Comparison of ENCODE assay signal across 9 cellular contexts in the genomic region with DNA sequence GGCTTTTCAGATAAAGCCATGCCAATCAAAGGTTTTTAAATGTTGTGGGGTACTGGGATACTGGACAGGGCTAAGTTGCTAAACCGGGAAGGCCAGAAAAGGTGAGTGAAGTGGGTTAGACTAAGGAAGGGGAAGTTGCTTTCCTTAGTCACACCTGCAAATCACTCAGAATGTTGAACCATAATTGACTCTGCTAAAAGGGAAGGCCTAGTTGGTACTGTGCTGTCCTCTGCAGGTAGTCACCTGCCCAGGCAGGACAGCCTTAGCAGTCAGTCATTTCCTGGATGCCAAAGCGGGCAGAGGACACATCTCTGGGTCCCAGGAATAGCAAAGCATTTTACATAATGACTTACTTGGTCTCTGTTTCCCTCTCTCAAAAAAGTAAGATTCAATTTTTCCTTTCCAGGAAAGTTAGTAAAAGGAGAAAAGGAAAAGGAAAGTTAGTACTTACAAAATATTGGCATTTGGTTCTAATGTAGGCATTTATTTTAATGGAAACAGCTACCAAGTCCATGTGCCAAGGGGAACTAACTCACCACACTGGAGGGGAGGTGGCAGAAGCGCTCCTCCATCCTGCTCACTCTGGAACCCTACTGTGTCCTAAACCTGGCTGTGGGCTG.
DNase-seq lines count a peak whose midpoint lies in the region; ATAC-seq and TF ChIP-seq lines count a peak whose summit lies in the region.
"Had no signal": no experiment of that assay in that cellular context is flagged by ENCODE, and none has a peak within 500 bp of the region (broad histone marks: within the 10 kb centered on the region; RNA-seq: fewer than 3 reads in every experiment).

No MANE protein-coding gene starts in this region.

- no peaks in the 10 kb centered on the region for H3K36me3 ChIP-seq in RWPE2 (ENCODE audit: low read depth)
- peaks cover 0 to 2% of the 10 kb centered on the region in 2 donors for H3K36me3 ChIP-seq in lung (ENCODE audit: control insufficient read depth in 2 of 2, insufficient read depth in 2 of 2, low read length in 2 of 2)

- DNase-seq in GM10248 (ENCODE audit: extremely low spot score): no peak
- no peak for DNase-seq in RWPE2 (ENCODE audit: low spot score)
- DNase-seq in lung (ENCODE audit: low spot score): no peak
- no peak for DNase-seq in globus pallidus (ENCODE audit: low spot score)
- DNase-seq in 8988T: no peak
- DNase-seq: activated naive CD8-positive, alpha-beta T cell treated with anti-CD3 and anti-CD28 coated beads, Interleukin-2, amount 10 ng/mL, durations not matched to agents 7 days and 5 days had no signal

- CTCF ChIA-PET in GM10248 (lab: Yijun Ruan, JAX): interaction anchor here (0.6 to 2.5 kb wide), 2 partner anchors 16 to 26 kb away, joined by 3 to 6 read pairs; no protein-coding TSS in a partner anchor

- TF ChIP-seq CTCF in GM10248 (IDR thresholded peaks at IDR 0.05; ENCODE audit: control extremely low read depth, extremely low read depth, low read depth, missing control alignments) (peak; percentile 13), RWPE2 (IDR thresholded peaks at IDR 0.05; ENCODE audit: poor library complexity, severe bottlenecking) (peak; percentile 63), lung (IDR thresholded peaks at IDR 0.05; ENCODE audit: control extremely low read depth, extremely low read depth) (no peak)

- H3K4me3 ChIP-seq in RWPE2 (ENCODE audit: severe bottlenecking) (no peak overlapping the region), lung (no peak overlapping the region)

- H3K27ac ChIP-seq in RWPE2 (ENCODE audit: poor library complexity, severe bottlenecking): no peak overlapping the region
- no peak overlapping the region for H3K27ac ChIP-seq in lung (ENCODE audit: low read depth in 1 of 2, low read length in 1 of 2)

- no peaks in the 10 kb centered on the region for H3K27me3 ChIP-seq in RWPE2 (ENCODE audit: insufficient read depth, poor library complexity, severe bottlenecking)
- no peaks in the 10 kb centered on the region for H3K27me3 ChIP-seq in lung (ENCODE audit: control insufficient read depth, insufficient read depth)

- 72 to 76% methylated on average over 3 of the region's 3 CpGs for WGBS in lung, 2 donors

- POLR2A ChIA-PET in GM10248 (lab: Yijun Ruan, JAX): no interaction called here

- ATAC-seq in HG02798 (IDR thresholded peaks at IDR 0.05; ENCODE audit: poor library complexity, unreplicated experiment): peak; percentile 56
- peak; percentile 96 for ATAC-seq in RWPE2 (ENCODE audit: low read depth)
- ATAC-seq in lung (ENCODE audit: insufficient read depth, low FRiP score): peak; percentile 81
- ATAC-seq in GM21825 (IDR thresholded peaks at IDR 0.05; ENCODE audit: unreplicated experiment): no peak
- ATAC-seq in HG02970 (IDR thresholded peaks at IDR 0.05; ENCODE audit: low FRiP score, unreplicated experiment): no peak

- H3K9me3 ChIP-seq in RWPE2 (ENCODE audit: severe bottlenecking) (no peaks in the 10 kb centered on the region), lung (ENCODE audit: control insufficient read depth in 2 of 2, insufficient read depth in 1 of 2, low read length in 1 of 2) (no peaks in the 10 kb centered on the region)

- H3K4me1 ChIP-seq in RWPE2 (ENCODE audit: insufficient read depth, poor library complexity, severe bottlenecking): peaks cover 18% of the 10 kb centered on the region
- H3K4me1 ChIP-seq in lung (ENCODE audit: control insufficient read depth in 2 of 2, insufficient read depth in 2 of 2, low read length in 2 of 2): no peaks in the 10 kb centered on the region

Comparison
In these comparisons a context has a peak if more than half of its experiments do, and no peak if none do; other contexts are left out.
1. ATAC-seq: peak in HG02798 (single experiment), RWPE2 (single experiment) and lung (single experiment); none in GM21825 (single experiment) and HG02970 (single experiment).